Comparison of ENCODE assay signal across 16 cellular contexts in genomic region chr13:74466015-74466414, GRCh38.
DNase-seq lines count a peak whose midpoint lies in the region; ATAC-seq, FAIRE-seq and TF ChIP-seq lines count a peak whose summit lies in the region.
"Had no signal": no experiment of that assay in that cellular context is flagged by ENCODE, and none has a peak within 500 bp of the region (broad histone marks: within the 10 kb centered on the region; RNA-seq: fewer than 3 reads in every experiment).

No MANE protein-coding gene starts in this region.

- no peak for TF ChIP-seq POLR2A in lower leg skin (IDR thresholded peaks at IDR 0.05)

- H3K9me3 Mint-ChIP-seq in GM23338, result no peaks in the 10 kb centered on the region
- no peaks in the 10 kb centered on the region for H3K9me3 Mint-ChIP-seq in activated CD4-positive, alpha-beta T cell treated with anti-CD3 and anti-CD28 coated beads, Interleukin-2, amount 10 ng/mL, durations not matched to agents 7 days and 5 days
- no peaks in the 10 kb centered on the region for H3K9me3 Mint-ChIP-seq in stimulated activated effector memory CD8-positive, alpha-beta T cell treated with anti-CD3 and anti-CD28 coated beads, Interleukin-12 subunit alpha, Interleukin-12 subunit beta, amount 100 ng/mL, for 72 hours
- H3K9me3 Mint-ChIP-seq: CD4-positive, alpha-beta T cell had no signal

- intact Hi-C loops in lower leg skin (cut with DNase I; ENCODE audit: low total_unique reads), result no loop called here

- H3K4me3 ChIP-seq in GM23338 (no peak overlapping the region), keratinocyte (ENCODE audit: control insufficient read depth in 2 of 3, extremely low read depth in 1 of 3, insufficient read depth in 2 of 3, low read depth in 1 of 3, low read length in 3 of 3) (no peak overlapping the region), lower leg skin (ENCODE audit: low read depth, poor library complexity, severe bottlenecking) (no peak overlapping the region)

- H3K4me3 Mint-ChIP-seq in GM23338, result no peak overlapping the region
- no peak overlapping the region for H3K4me3 Mint-ChIP-seq in activated CD4-positive, alpha-beta T cell treated with anti-CD3 and anti-CD28 coated beads, Interleukin-2, amount 10 ng/mL, durations not matched to agents 7 days and 5 days
- H3K4me3 Mint-ChIP-seq in stimulated activated effector memory CD8-positive, alpha-beta T cell treated with anti-CD3 and anti-CD28 coated beads, Interleukin-12 subunit alpha, Interleukin-12 subunit beta, amount 100 ng/mL, for 72 hours, result no peak overlapping the region
- H3K4me3 Mint-ChIP-seq: B cell; CD4-positive, alpha-beta T cell had no signal

- DNase-seq in GM23338 (ENCODE audit: low spot score) (peak; percentile 39), NCI-H69 (lab: John Stamatoyannopoulos, UW) (peak; percentile 23), keratinocyte (ENCODE audit: low read depth, low spot score) (no peak), lower leg skin (ENCODE audit: low spot score in 2 of 2) (no peak)
- no peak for DNase-seq in activated CD4-positive, alpha-beta T cell treated with anti-CD3 and anti-CD28 coated beads, Interleukin-2, amount 10 ng/mL, durations not matched to agents 7 days and 5 days
- no peak for DNase-seq in stimulated activated CD4-positive, alpha-beta T cell treated with anti-CD3 and anti-CD28 coated beads, Interleukin-2, amount 100 ng/mL, for 48 hours
- DNase-seq in stimulated activated effector memory CD8-positive, alpha-beta T cell treated with anti-CD3 and anti-CD28 coated beads, Interleukin-12 subunit alpha, Interleukin-12 subunit beta, amount 100 ng/mL, for 72 hours (ENCODE audit: low spot score in 2 of 2), result no peak
- DNase-seq: C1 segment of cervical spinal cord; Calu3; CD4-positive, alpha-beta T cell; DMS 273 treated with DMSO at 0.1 percent for 48 hours had no signal

- H3K4me2 ChIP-seq in GM23338 (0 out of 2 replicates have a peak overlapping the region, but pooled peaks have one; percentile 9), keratinocyte (ENCODE audit: control insufficient read depth, extremely low read depth, insufficient read depth, low read depth, low read length) (no peak overlapping the region)

- CTCF ChIA-PET in activated CD4-positive, alpha-beta T cell treated with anti-CD3 and anti-CD28 coated beads, Interleukin-2, amount 10 ng/mL, durations not matched to agents 7 days and 5 days (lab: Charles Lee), result no interaction called here

- H3K4me1 ChIP-seq in GM23338 (ENCODE audit: insufficient read depth) (peaks cover 12% of the 10 kb centered on the region; the same call in 1 of the 2 replicates), keratinocyte (ENCODE audit: control insufficient read depth, extremely low read depth, insufficient read depth, low read length) (peaks cover 5% of the 10 kb centered on the region)

- ATAC-seq in GM23338, result peak; percentile 61
- peak; percentile 17 for ATAC-seq in esophagus mucosa
- no peak for ATAC-seq in stimulated activated effector memory CD8-positive, alpha-beta T cell treated with anti-CD3 and anti-CD28 coated beads, Interleukin-12 subunit alpha, Interleukin-12 subunit beta, amount 100 ng/mL, for 72 hours
- ATAC-seq: HCT116 had no signal

- no peaks in the 10 kb centered on the region for H3K27me3 ChIP-seq in GM23338 (ENCODE audit: insufficient read depth)
- H3K27me3 ChIP-seq in keratinocyte (ENCODE audit: control insufficient read depth, extremely low read depth, insufficient read depth, low read length), result no peaks in the 10 kb centered on the region

- no peaks in the 10 kb centered on the region for H3K36me3 Mint-ChIP-seq in GM23338 (ENCODE audit: low read depth)
- no peaks in the 10 kb centered on the region for H3K36me3 Mint-ChIP-seq in activated CD4-positive, alpha-beta T cell treated with anti-CD3 and anti-CD28 coated beads, Interleukin-2, amount 10 ng/mL, durations not matched to agents 7 days and 5 days (ENCODE audit: low read depth)
- H3K36me3 Mint-ChIP-seq in stimulated activated effector memory CD8-positive, alpha-beta T cell treated with anti-CD3 and anti-CD28 coated beads, Interleukin-12 subunit alpha, Interleukin-12 subunit beta, amount 100 ng/mL, for 72 hours, result no peaks in the 10 kb centered on the region

- no peaks in the 10 kb centered on the region for H3K9me1 ChIP-seq in keratinocyte (ENCODE audit: control insufficient read depth, extremely low read depth, insufficient read depth, low read length)

- no peaks in the 10 kb centered on the region for H3K27me3 Mint-ChIP-seq in GM23338 (ENCODE audit: insufficient read depth, low read depth, poor library complexity)
- H3K27me3 Mint-ChIP-seq in activated CD4-positive, alpha-beta T cell treated with anti-CD3 and anti-CD28 coated beads, Interleukin-2, amount 10 ng/mL, durations not matched to agents 7 days and 5 days, result no peaks in the 10 kb centered on the region

- POLR2A ChIA-PET in activated CD4-positive, alpha-beta T cell treated with anti-CD3 and anti-CD28 coated beads, Interleukin-2, amount 10 ng/mL, durations not matched to agents 7 days and 5 days (lab: Charles Lee), result no interaction called here

- H3K36me3 ChIP-seq in GM23338 (ENCODE audit: insufficient read depth), result no peaks in the 10 kb centered on the region
- no peaks in the 10 kb centered on the region for H3K36me3 ChIP-seq in keratinocyte (ENCODE audit: control insufficient read depth in 2 of 2, extremely low read depth in 1 of 2, insufficient read depth in 2 of 2, low read length in 2 of 2)

- H3F3A ChIP-seq in GM23338 (replicated peaks; ENCODE audit: low read depth), result no peaks in the 10 kb centered on the region

- H3K79me2 ChIP-seq in GM23338 (replicated peaks; ENCODE audit: insufficient read depth) (no peaks in the 10 kb centered on the region), keratinocyte (ENCODE audit: control insufficient read depth, insufficient read depth, low read length) (no peaks in the 10 kb centered on the region)

- no peaks in the 10 kb centered on the region for H3K9me3 ChIP-seq in keratinocyte (ENCODE audit: control insufficient read depth, low read depth, low read length)

- no peak overlapping the region for H3K27ac Mint-ChIP-seq in GM23338
- H3K27ac Mint-ChIP-seq in activated CD4-positive, alpha-beta T cell treated with anti-CD3 and anti-CD28 coated beads, Interleukin-2, amount 10 ng/mL, durations not matched to agents 7 days and 5 days, result no peak overlapping the region
- no peak overlapping the region for H3K27ac Mint-ChIP-seq in stimulated activated effector memory CD8-positive, alpha-beta T cell treated with anti-CD3 and anti-CD28 coated beads, Interleukin-12 subunit alpha, Interleukin-12 subunit beta, amount 100 ng/mL, for 72 hours
- H3K27ac Mint-ChIP-seq: B cell; CD4-positive, alpha-beta T cell had no signal

- WGBS in lower leg skin, 2 donors, result 56 to 60% methylated on average over 2 of the region's 2 CpGs

- dilution Hi-C loops in keratinocyte (cut with MboI; ENCODE audit: extremely low pct_ligation_motif_present, low sequenced_read_pairs), result no loop called here

- no peaks in the 10 kb centered on the region for H4K20me1 ChIP-seq in GM23338 (replicated peaks; ENCODE audit: insufficient read depth)
- H4K20me1 ChIP-seq in keratinocyte (ENCODE audit: control insufficient read depth, extremely low read depth, insufficient read depth, low read length), result no peaks in the 10 kb centered on the region

- 0 out of 2 replicates have a peak, but pooled peaks cover 6% of the 10 kb centered on the region for H3K9me2 ChIP-seq in GM23338 (ENCODE audit: insufficient read depth)

- TF ChIP-seq CTCF in GM23338 (conservative IDR thresholded peaks at IDR 0.05; ENCODE audit: low read depth in 2 of 2) (no peak), keratinocyte (optimal IDR thresholded peaks at IDR 0.05 in 1 of 3, IDR thresholded peaks at IDR 0.05 in 1 of 3, conservative IDR thresholded peaks at IDR 0.05 in 1 of 3; ENCODE audit: extremely low read depth in 1 of 3, insufficient read depth in 2 of 3, low read length in 3 of 3) (no peak), lower leg skin (IDR thresholded peaks at IDR 0.05) (no peak)

- H3K9ac ChIP-seq in keratinocyte (ENCODE audit: control insufficient read depth, extremely low read depth, insufficient read depth, low read length), result no peak overlapping the region

- peaks cover 21% of the 10 kb centered on the region for H3K4me1 Mint-ChIP-seq in GM23338
- H3K4me1 Mint-ChIP-seq in activated CD4-positive, alpha-beta T cell treated with anti-CD3 and anti-CD28 coated beads, Interleukin-2, amount 10 ng/mL, durations not matched to agents 7 days and 5 days, result no peaks in the 10 kb centered on the region
- no peaks in the 10 kb centered on the region for H3K4me1 Mint-ChIP-seq in stimulated activated effector memory CD8-positive, alpha-beta T cell treated with anti-CD3 and anti-CD28 coated beads, Interleukin-12 subunit alpha, Interleukin-12 subunit beta, amount 100 ng/mL, for 72 hours
- H3K4me1 Mint-ChIP-seq: B cell had no signal

- H3K27ac ChIP-seq in GM23338 (ENCODE audit: low read depth) (no peak overlapping the region), keratinocyte (ENCODE audit: control insufficient read depth, insufficient read depth, low read length) (no peak overlapping the region)

- no peak overlapping the region; the same call in 1 of the 2 replicates for H2AFZ ChIP-seq in GM23338
- H2AFZ ChIP-seq in keratinocyte (ENCODE audit: control insufficient read depth, low read length), result peak overlapping the region; percentile 33

- FAIRE-seq in keratinocyte (lab: Jason Lieb, UNC), result peak; percentile 71
- FAIRE-seq: A204.1, H54 had no signal

TF ChIP-seq in GM23338, 12 proteins besides CTCF, POLR2A, EP300 and RAD21 (continues in another document):
- TF ChIP-seq ZNF114 (CRISPR knock-in tag; IDR thresholded peaks at IDR 0.05), result no peak

Comparison
In these comparisons a context has a peak if more than half of its experiments do, and no peak if none do; other contexts are left out.
1. DNase-seq: peak in GM23338 (single experiment) and NCI-H69 (single experiment); none in keratinocyte (single experiment), activated CD4-positive, alpha-beta T cell treated with anti-CD3 and anti-CD28 coated beads, Interleukin-2, amount 10 ng/mL, durations not matched to agents 7 days and 5 days (single experiment), lower leg skin (0 of 2), stimulated activated CD4-positive, alpha-beta T cell treated with anti-CD3 and anti-CD28 coated beads, Interleukin-2, amount 100 ng/mL, for 48 hours (0 of 2) and stimulated activated effector memory CD8-positive, alpha-beta T cell treated with anti-CD3 and anti-CD28 coated beads, Interleukin-12 subunit alpha, Interleukin-12 subunit beta, amount 100 ng/mL, for 72 hours (0 of 2).